In the genomic region with DNA sequence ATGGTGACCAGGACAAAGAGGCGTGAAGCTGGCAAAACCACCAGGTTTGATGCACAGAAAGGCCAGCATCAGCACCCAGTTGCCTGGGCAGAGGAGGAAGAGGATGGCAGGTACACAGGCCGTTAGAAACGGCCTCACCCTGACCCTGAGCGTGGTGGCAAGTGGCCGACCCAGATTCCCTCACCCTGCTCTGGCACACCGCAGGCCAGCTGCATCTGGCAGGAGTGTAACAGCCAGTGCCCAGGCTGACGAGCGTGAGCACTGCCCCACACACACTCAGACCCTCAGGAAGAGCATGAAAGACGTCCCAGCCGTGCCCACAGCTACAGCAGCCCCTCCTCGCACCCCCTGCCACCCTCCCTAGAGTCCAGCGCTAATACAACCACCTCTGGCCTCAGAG, we compare ENCODE assay signal across 10 cellular contexts.
DNase-seq lines count a peak whose midpoint lies in the region; ATAC-seq, FAIRE-seq and TF ChIP-seq lines count a peak whose summit lies in the region.
"Had no signal": no experiment of that assay in that cellular context is flagged by ENCODE, and none has a peak within 500 bp of the region (broad histone marks: within the 10 kb centered on the region; RNA-seq: fewer than 3 reads in every experiment).

No MANE protein-coding gene starts in this region.

- no peak overlapping the region for H3K9ac ChIP-seq in skeletal muscle satellite cell (ENCODE audit: low read depth, low read length)
- H3K9ac ChIP-seq: parathyroid adenoma had no signal

- H3K9me3 ChIP-seq in skeletal muscle satellite cell (replicated peaks; ENCODE audit: low read length) (no peaks in the 10 kb centered on the region), left lung (no peaks in the 10 kb centered on the region)

- no peak overlapping the region for H3K4me3 Mint-ChIP-seq in activated CD4-positive, alpha-beta T cell treated with anti-CD3 and anti-CD28 coated beads for 36 hours

- H3K9me3 Mint-ChIP-seq in activated CD4-positive, alpha-beta T cell treated with anti-CD3 and anti-CD28 coated beads for 36 hours (ENCODE audit: low read depth), result no peaks in the 10 kb centered on the region
- no peaks in the 10 kb centered on the region for H3K9me3 Mint-ChIP-seq in activated naive CD4-positive, alpha-beta T cell treated with anti-CD3 and anti-CD28 coated beads, Interleukin-2, amount 50 U/mL, for 72 hours

- CTCF ChIA-PET in activated CD4-positive, alpha-beta T cell treated with anti-CD3 and anti-CD28 coated beads for 36 hours (lab: Charles Lee), result interaction anchor here (0.6 to 2.1 kb wide), 5 partner anchors 11 to 125 kb away, joined by 3 to 5 read pairs (median 3); no protein-coding TSS in a partner anchor

- H3K4me1 Mint-ChIP-seq in activated CD4-positive, alpha-beta T cell treated with anti-CD3 and anti-CD28 coated beads for 36 hours, result peaks cover 92% of the 10 kb centered on the region

- H3K4me3 ChIP-seq in skeletal muscle satellite cell (ENCODE audit: low read length) (no peak overlapping the region), left lung (no peak overlapping the region)

- TF ChIP-seq CTCF in left lung (IDR thresholded peaks at IDR 0.05), result no peak

- H3K36me3 ChIP-seq in skeletal muscle satellite cell (ENCODE audit: insufficient read depth, low read length) (no peaks in the 10 kb centered on the region), left lung (no peaks in the 10 kb centered on the region)

- H3K27ac ChIP-seq in left lung, result peak overlapping the region in 1 of 2 donors; percentile 51
- H3K27ac ChIP-seq: parathyroid adenoma had no signal

- peaks cover 14% of the 10 kb centered on the region for H3K36me3 Mint-ChIP-seq in activated CD4-positive, alpha-beta T cell treated with anti-CD3 and anti-CD28 coated beads for 36 hours (ENCODE audit: low read depth)
- no peaks in the 10 kb centered on the region for H3K36me3 Mint-ChIP-seq in activated naive CD4-positive, alpha-beta T cell treated with anti-CD3 and anti-CD28 coated beads, Interleukin-2, amount 50 U/mL, for 72 hours

- no peak for ATAC-seq in activated CD4-positive, alpha-beta T cell treated with anti-CD3 and anti-CD28 coated beads for 36 hours
- no peak for ATAC-seq in activated naive CD4-positive, alpha-beta T cell treated with anti-CD3 and anti-CD28 coated beads, Interleukin-2, amount 50 U/mL, for 72 hours
- ATAC-seq in left ventricle myocardium superior (peak; percentile 69), left lung (no peak)

- FAIRE-seq in GM19239 (lab: Jason Lieb, UNC), result no peak

- peaks cover 68% of the 10 kb centered on the region for H3K4me1 ChIP-seq in skeletal muscle satellite cell (ENCODE audit: control insufficient read depth, insufficient read depth, low read length)
- peaks cover 44 to 86% of the 10 kb centered on the region in 2 donors for H3K4me1 ChIP-seq in left lung

- H3K27ac Mint-ChIP-seq in activated CD4-positive, alpha-beta T cell treated with anti-CD3 and anti-CD28 coated beads for 36 hours, result peak overlapping the region; percentile 83
- peak overlapping the region; percentile 88 to 94 for H3K27ac Mint-ChIP-seq in activated naive CD4-positive, alpha-beta T cell treated with anti-CD3 and anti-CD28 coated beads, Interleukin-2, amount 50 U/mL, for 72 hours

- DNase-seq in activated CD4-positive, alpha-beta T cell treated with anti-CD3 and anti-CD28 coated beads for 36 hours, result no peak
- no peak for DNase-seq in activated CD4-positive, alpha-beta T cell treated with anti-CD3 and anti-CD28 coated beads, Interleukin-2, amount 50 U/mL, for 1 hour
- DNase-seq in activated naive CD4-positive, alpha-beta T cell treated with anti-CD3 and anti-CD28 coated beads, Interleukin-2, amount 50 U/mL, for 72 hours (ENCODE audit: low spot score in 2 of 2), result no peak
- DNase-seq in left ventricle myocardium superior (peak; percentile 74), SHP77 (lab: John Stamatoyannopoulos, UW) (no peak), left lung (no peak), GM19239 (ENCODE audit: insufficient read length, low spot score) (no peak)
- DNase-seq: NCI-H69 had no signal

- H3K27me3 ChIP-seq in skeletal muscle satellite cell (ENCODE audit: control insufficient read depth, insufficient read depth, low read length), result no peaks in the 10 kb centered on the region
- no peaks in the 10 kb centered on the region for H3K27me3 ChIP-seq in left lung

- no peaks in the 10 kb centered on the region for H3K27me3 Mint-ChIP-seq in activated CD4-positive, alpha-beta T cell treated with anti-CD3 and anti-CD28 coated beads for 36 hours

- H3K4me2 ChIP-seq in skeletal muscle satellite cell (ENCODE audit: low read length), result peak overlapping the region; percentile 19

- intact Hi-C loops in activated CD4-positive, alpha-beta T cell treated with anti-CD3 and anti-CD28 coated beads for 36 hours (cut with DNase I, micrococcal nuclease), result loop anchor here (2.0 to 5.0 kb wide), 4 partner anchors 14 to 76 kb away; no protein-coding TSS in a partner anchor
- intact Hi-C loops in left ventricle myocardium superior (cut with micrococcal nuclease), result no loop called here
- intact Hi-C loops in left lung (cut with DNase I), result no loop called here

- POLR2A ChIA-PET in activated CD4-positive, alpha-beta T cell treated with anti-CD3 and anti-CD28 coated beads for 36 hours (lab: Charles Lee), result interaction anchor here (1.0 to 1.5 kb wide), 2 partner anchors 25 to 76 kb away, joined by 3 to 4 read pairs; no protein-coding TSS in a partner anchor

Comparison
In these comparisons a context has a peak if more than half of its experiments do, and no peak if none do; other contexts are left out.
1. intact Hi-C loops: an anchor here in activated CD4-positive, alpha-beta T cell treated with anti-CD3 and anti-CD28 coated beads for 36 hours (2.0 to 5.0 kb wide); none called in left ventricle myocardium superior and left lung.